In the genomic region with DNA sequence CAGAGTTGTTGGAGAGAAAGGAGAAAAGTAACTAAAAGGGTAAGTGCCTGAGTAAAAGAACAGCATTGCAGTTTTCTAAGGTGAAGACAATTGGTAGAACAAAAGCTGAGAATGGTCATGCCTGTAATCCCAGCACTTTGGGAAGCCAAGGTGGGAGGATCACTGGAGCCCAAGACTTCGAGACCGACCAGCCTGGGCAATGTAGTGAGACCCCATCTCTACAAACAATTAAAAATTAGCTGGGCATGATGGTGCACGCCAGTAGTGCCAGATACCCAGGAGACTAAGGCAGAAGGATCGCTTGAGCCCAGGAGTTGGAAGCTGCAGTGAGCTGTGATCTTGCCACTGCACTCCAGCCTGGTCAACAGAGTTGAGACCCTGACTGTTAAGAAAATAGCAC, we compare ENCODE assay signal across 19 cellular contexts. TPM values are rescaled to one million over a fixed set of nuclear protein-coding genes. Genes with fewer than 3 reads are reported as not detected.
DNase-seq lines count a peak whose midpoint lies in the region; ATAC-seq, FAIRE-seq and TF ChIP-seq lines count a peak whose summit lies in the region.
"Had no signal": no experiment of that assay in that cellular context is flagged by ENCODE, and none has a peak within 500 bp of the region (broad histone marks: within the 10 kb centered on the region; RNA-seq: fewer than 3 reads in every experiment).

No MANE protein-coding gene starts in this region.

- H3K36me3 ChIP-seq in HepG2 (replicated peaks in 1 of 2; ENCODE audit: control insufficient read depth in 1 of 2, insufficient read depth in 2 of 2, low read length in 2 of 2) (peaks cover 0 to 11% of the 10 kb centered on the region in 2 experiments; a peak in 3 of 5 replicates), right lobe of liver (peaks cover 0 to 4% (median under 1%) of the 10 kb centered on the region in 4 donors)

- no peak overlapping the region for H3K4me2 ChIP-seq in HepG2 (ENCODE audit: low read depth, low read length)
- H3K4me2 ChIP-seq: BLaER1 had no signal

- H3K36me3 Mint-ChIP-seq in endothelial cell (ENCODE audit: low read depth, unreplicated experiment) (peaks cover 41% of the 10 kb centered on the region), neural crest cell (ENCODE audit: low read depth) (peaks cover 27% of the 10 kb centered on the region)

- H4K20me1 ChIP-seq in HepG2 (ENCODE audit: insufficient read depth, low read length): no peaks in the 10 kb centered on the region
- H4K20me1 ChIP-seq: BLaER1 had no signal

- ATAC-seq in HepG2 (no peak), right lobe of liver (no peak), HG02973 (IDR thresholded peaks at IDR 0.05; ENCODE audit: unreplicated experiment) (no peak)

- DNase-seq in HepG2 (ENCODE audit: low spot score): no peak
- no peak for DNase-seq in right lobe of liver
- no peak for DNase-seq in endothelial cell (ENCODE audit: low spot score)
- DNase-seq in neural crest cell (ENCODE audit: low read depth, low spot score): no peak
- DNase-seq in T-helper 2 cell: no peak
- DNase-seq in stimulated activated CD4-positive, alpha-beta T cell treated with anti-CD3 and anti-CD28 coated beads, Interleukin-2, amount 100 ng/mL, for 48 hours: no peak
- DNase-seq: AML-193; Caco-2; CD8-positive, alpha-beta memory T cell; DND-41; GDM1; GOT3; KBM-7 had no signal

- TF ChIP-seq EP300 in HepG2 (IDR thresholded peaks at IDR 0.05; ENCODE audit: low read depth in 2 of 2, low read length in 2 of 2) (no peak), HepG2 (CRISPR knock-in tag; IDR thresholded peaks at IDR 0.05; ENCODE audit: borderline replicate concordance) (no peak)

- peaks cover 8% of the 10 kb centered on the region for H3K27me3 Mint-ChIP-seq in endothelial cell (ENCODE audit: unreplicated experiment)
- H3K27me3 Mint-ChIP-seq in neural crest cell (ENCODE audit: low read depth): no peaks in the 10 kb centered on the region
- H3K27me3 Mint-ChIP-seq: CD8-positive, alpha-beta memory T cell had no signal

- POLR2A ChIA-PET in HepG2 (lab: Yijun Ruan, JAX): no interaction called here

- H3K9me3 ChIP-seq in HepG2 (ENCODE audit: low read length) (no peaks in the 10 kb centered on the region), right lobe of liver (no peaks in the 10 kb centered on the region)
- H3K9me3 ChIP-seq: BLaER1, Caco-2, HAP-1 had no signal

- H3K4me3 ChIP-seq in HepG2 (replicated peaks in 1 of 3; ENCODE audit: insufficient read depth in 1 of 3, low read depth in 2 of 3, low read length in 3 of 3) (no peak overlapping the region), right lobe of liver (no peak overlapping the region)
- H3K4me3 ChIP-seq: BLaER1, HAP-1 had no signal

- in situ Hi-C loops in HepG2 (cut with HindIII; ENCODE audit: extremely low pct_ligation_motif_present, low pct_unique_long_range_greater_than_20kb): loop anchor here (10.0 kb wide), 1 partner anchor 91 kb away; a partner anchor contains a TSS

- no peaks in the 10 kb centered on the region for H3K9me3 Mint-ChIP-seq in endothelial cell (ENCODE audit: unreplicated experiment)
- no peaks in the 10 kb centered on the region for H3K9me3 Mint-ChIP-seq in neural crest cell
- H3K9me3 Mint-ChIP-seq: CD8-positive, alpha-beta memory T cell had no signal

- FAIRE-seq in HepG2 (lab: Jason Lieb, UNC): no peak
- FAIRE-seq: GM12892, HTR-8/SVneo had no signal

- H3K4me3 Mint-ChIP-seq in endothelial cell (ENCODE audit: unreplicated experiment) (no peak overlapping the region), neural crest cell (peak overlapping the region; percentile 3)
- H3K4me3 Mint-ChIP-seq: CD8-positive, alpha-beta memory T cell had no signal

- H3K4me1 ChIP-seq in HepG2 (ENCODE audit: insufficient read depth, low read length) (peaks cover 49% of the 10 kb centered on the region), right lobe of liver (peaks cover 0 to 21% (median 8%) of the 10 kb centered on the region in 4 donors)

- H3K4me1 Mint-ChIP-seq in endothelial cell (ENCODE audit: unreplicated experiment) (peaks cover 19% of the 10 kb centered on the region), neural crest cell (peaks cover 36% of the 10 kb centered on the region)

- TF ChIP-seq CTCF in HepG2 (CRISPR knock-in tag; IDR thresholded peaks at IDR 0.05) (no peak), right lobe of liver (IDR thresholded peaks at IDR 0.05) (no peak), endothelial cell (IDR thresholded peaks at IDR 0.05; ENCODE audit: unreplicated experiment) (no peak), neural crest cell (conservative IDR thresholded peaks at IDR 0.05) (no peak)

- TF ChIP-seq RAD21 in HepG2 (CRISPR knock-in tag; IDR thresholded peaks at IDR 0.05): no peak

- BruUV-seq in HepG2 (replicated peaks; lab: Mats Ljungman, UMichigan): no TSS peak

- CTCF ChIA-PET in HepG2 (lab: Yijun Ruan, JAX; ENCODE audit: low intra/inter-chr PET ratio, low total read pairs): no interaction called here

- H3K9ac ChIP-seq in HepG2 (ENCODE audit: insufficient read depth, low read depth, low read length): no peak overlapping the region
- H3K9ac ChIP-seq: BLaER1 had no signal

- intact Hi-C loops in HepG2 (cut with micrococcal nuclease; ENCODE audit: unreplicated experiment) (no loop called here), right lobe of liver (cut with DNase I) (no loop called here)

- H3K27ac Mint-ChIP-seq in endothelial cell (ENCODE audit: unreplicated experiment): peak overlapping the region; percentile 6
- H3K27ac Mint-ChIP-seq in neural crest cell (ENCODE audit: unreplicated experiment): no peak overlapping the region

- H3K27ac ChIP-seq in HepG2 (ENCODE audit: extremely low read length, insufficient read depth, low read length) (no peak overlapping the region), right lobe of liver (no peak overlapping the region)
- H3K27ac ChIP-seq: 22Rv1, BLaER1 had no signal

- H3K27me3 ChIP-seq in HepG2 (ENCODE audit: control insufficient read depth in 1 of 2, insufficient read depth in 2 of 2, low read length in 2 of 2): no peaks in the 10 kb centered on the region
- H3K27me3 ChIP-seq in right lobe of liver: no peaks in the 10 kb centered on the region
- H3K27me3 ChIP-seq: BLaER1 had no signal

- WGBS in HepG2 (ENCODE audit: low lambda C conversion rate): 82% methylated on average over 4 of the region's 4 CpGs
- WGBS in right lobe of liver (ENCODE audit: insufficient coverage, low coverage, low lambda C conversion rate, missing lambda C conversion rate): 100% methylated on average over 2 of the region's 4 CpGs

- TF ChIP-seq POLR2A in HepG2 (IDR thresholded peaks at IDR 0.05; ENCODE audit: insufficient read depth in 1 of 2, low read depth in 2 of 2, low read length in 2 of 2) (no peak), right lobe of liver (IDR thresholded peaks at IDR 0.05) (no peak)

- H2AFZ ChIP-seq in HepG2 (ENCODE audit: low read length): no peak overlapping the region

- no peaks in the 10 kb centered on the region for H3K79me2 ChIP-seq in HepG2 (ENCODE audit: insufficient read depth, low read length)

RNA-seq across cellular contexts. Expression of a gene that starts 15.2 kb away (rescaled TPM):
- total RNA-seq in HepG2 (2016; rRNA removed; fragmentation: Illumina TruSeq; extraction: Trizol) (210 and 242 TPM in 2 replicates), right lobe of liver (100 to 1,000 TPM in 1 of 6 experiments, 10 to 100 TPM in 5; 51.9 to 151 (median 72.0) TPM), endothelial cell (ENCODE audit: unreplicated experiment) (196 TPM), neural crest cell (484 and 496 TPM in 2 replicates)
- total RNA-seq in HepG2 (2016; cell fraction: cytosol; rRNA removed; fragmentation: Illumina TruSeq; extraction: Trizol; ENCODE audit: low read depth): 63.5 and 72.1 TPM in 2 replicates
- 212 TPM in 2 replicates for total RNA-seq in HepG2 (2016; cell fraction: insoluble cytoplasmic fraction; rRNA removed; fragmentation: Illumina TruSeq; extraction: Trizol)
- 131 and 149 TPM in 2 replicates for total RNA-seq in HepG2 (2016; cell fraction: membrane; rRNA removed; fragmentation: Illumina TruSeq; extraction: Trizol)
- 134 TPM in 2 replicates for total RNA-seq in HepG2 (2016; cell fraction: nucleus; rRNA removed; fragmentation: Illumina TruSeq; extraction: Trizol)
- polyA plus RNA-seq in HepG2 (2011; rRNA removed): 64.8 and 67.5 TPM in 2 replicates
- polyA plus RNA-seq in HepG2 (2011; cell fraction: cytosol; rRNA removed): 60.1 and 64.5 TPM in 2 replicates
- polyA plus RNA-seq in HepG2 (2011; cell fraction: nucleus; rRNA removed): 37.3 and 39.4 TPM in 2 replicates
- 112 and 139 TPM in 2 replicates for polyA plus RNA-seq in HepG2 (2012)
- polyA plus RNA-seq in HepG2 (2016; cell fraction: cytosol; fragmentation: Illumina TruSeq; extraction: Trizol; ENCODE audit: low read depth): 80.6 and 88.6 TPM in 2 replicates
- 270 and 293 TPM in 2 replicates for polyA plus RNA-seq in HepG2 (2016; cell fraction: insoluble cytoplasmic fraction; fragmentation: Illumina TruSeq; extraction: Trizol; ENCODE audit: low read depth)
- polyA plus RNA-seq in HepG2 (2016; cell fraction: membrane; fragmentation: Illumina TruSeq; extraction: Trizol; ENCODE audit: low read depth): 132 and 155 TPM in 2 replicates
- 206 and 219 TPM in 2 replicates for polyA plus RNA-seq in HepG2 (2016; cell fraction: nucleus; fragmentation: Illumina TruSeq; extraction: Trizol; ENCODE audit: insufficient read depth, low read depth)
- 119 and 158 TPM in 2 replicates for polyA minus RNA-seq in HepG2 (2011; rRNA and poly(A)+ RNA removed; ENCODE audit: low replicate concordance)
- polyA minus RNA-seq in HepG2 (2011; cell fraction: cytosol; rRNA and poly(A)+ RNA removed): 59.4 and 61.6 TPM in 2 replicates
- 35.2 and 45.2 TPM in 2 replicates for polyA minus RNA-seq in HepG2 (2011; cell fraction: nucleus; rRNA and poly(A)+ RNA removed)

RNA-seq across cellular contexts. Expression of a gene that starts 46.6 kb away (rescaled TPM):
- 22.0 and 24.9 TPM in 2 replicates for total RNA-seq in HepG2 (2016; rRNA removed; fragmentation: Illumina TruSeq; extraction: Trizol)
- total RNA-seq in HepG2 (2016; cell fraction: cytosol; rRNA removed; fragmentation: Illumina TruSeq; extraction: Trizol; ENCODE audit: low read depth): 32.3 and 41.2 TPM in 2 replicates
- 18.1 and 23.2 TPM in 2 replicates for total RNA-seq in HepG2 (2016; cell fraction: insoluble cytoplasmic fraction; rRNA removed; fragmentation: Illumina TruSeq; extraction: Trizol)
- 41.4 and 43.7 TPM in 2 replicates for total RNA-seq in HepG2 (2016; cell fraction: membrane; rRNA removed; fragmentation: Illumina TruSeq; extraction: Trizol)
- total RNA-seq in HepG2 (2016; cell fraction: nucleus; rRNA removed; fragmentation: Illumina TruSeq; extraction: Trizol): 8.1 and 10.8 TPM in 2 replicates
- polyA plus RNA-seq in HepG2 (2011; rRNA removed): 2.9 and 3.3 TPM in 2 replicates
- polyA plus RNA-seq in HepG2 (2011; cell fraction: cytosol; rRNA removed): 3.8 and 4.5 TPM in 2 replicates
- polyA plus RNA-seq in HepG2 (2011; cell fraction: nucleus; rRNA removed): 2.8 and 3.7 TPM in 2 replicates
- polyA plus RNA-seq in HepG2 (2012): 5.0 and 10.5 TPM in 2 replicates
- 49.6 and 69.4 TPM in 2 replicates for polyA plus RNA-seq in HepG2 (2016; cell fraction: cytosol; fragmentation: Illumina TruSeq; extraction: Trizol; ENCODE audit: low read depth)
- polyA plus RNA-seq in HepG2 (2016; cell fraction: insoluble cytoplasmic fraction; fragmentation: Illumina TruSeq; extraction: Trizol; ENCODE audit: low read depth): 33.2 and 38.1 TPM in 2 replicates
- polyA plus RNA-seq in HepG2 (2016; cell fraction: membrane; fragmentation: Illumina TruSeq; extraction: Trizol; ENCODE audit: low read depth): 55.5 and 60.0 TPM in 2 replicates
- 17.3 and 17.4 TPM in 2 replicates for polyA plus RNA-seq in HepG2 (2016; cell fraction: nucleus; fragmentation: Illumina TruSeq; extraction: Trizol; ENCODE audit: insufficient read depth, low read depth)
- polyA minus RNA-seq in HepG2 (2011; rRNA and poly(A)+ RNA removed; ENCODE audit: low replicate concordance): 5.9 and 8.9 TPM in 2 replicates
- polyA minus RNA-seq in HepG2 (2011; cell fraction: cytosol; rRNA and poly(A)+ RNA removed): 1.5 and 2.0 TPM in 2 replicates
- polyA minus RNA-seq in HepG2 (2011; cell fraction: nucleus; rRNA and poly(A)+ RNA removed): 1.0 and 3.9 TPM in 2 replicates
- 1 to 10 TPM; 1.8 to 9.3 (median 5.7) TPM for total RNA-seq in right lobe of liver
- 9.8 TPM for total RNA-seq in endothelial cell (ENCODE audit: unreplicated experiment)
- total RNA-seq in neural crest cell: 25.9 and 26.9 TPM in 2 replicates
